In genomic region chr10:2925631-2926030, GRCh38 we compare ENCODE assay signal across 10 cellular contexts.
DNase-seq lines count a peak whose midpoint lies in the region; ATAC-seq, FAIRE-seq and TF ChIP-seq lines count a peak whose summit lies in the region.
"Had no signal": no experiment of that assay in that cellular context is flagged by ENCODE, and none has a peak within 500 bp of the region (broad histone marks: within the 10 kb centered on the region; RNA-seq: fewer than 3 reads in every experiment).

No MANE protein-coding gene starts in this region.

- H3K4me1 Mint-ChIP-seq in T-helper 2 cell treated with Interferon-gamma antibody and Interleukin-4, amounts not matched to agents 5 μg/mL and 100 μg/mL, for 36 hours (ENCODE audit: low read depth): peaks cover 10% of the 10 kb centered on the region

- H3K27ac Mint-ChIP-seq in T-helper 2 cell treated with Interferon-gamma antibody and Interleukin-4, amounts not matched to agents 5 μg/mL and 100 μg/mL, for 36 hours: no peak overlapping the region

- H3K27me3 ChIP-seq in colonic mucosa: no peaks in the 10 kb centered on the region
- H3K27me3 ChIP-seq in pancreas: peaks cover 0 to 6% (median 0%) of the 10 kb centered on the region in 4 donors

- H3K9me3 ChIP-seq in colonic mucosa: no peaks in the 10 kb centered on the region
- H3K9me3 ChIP-seq in pancreas: no peaks in the 10 kb centered on the region

- DNase-seq in EL (peak; percentile 30), NCI-H1092 treated with DMSO at 0.1 percent for 48 hours (lab: John Stamatoyannopoulos, UW) (peak; percentile 21), colonic mucosa (peak; percentile 53), pancreas (peak; percentile 37 to 77 (median 55)), HEK293T (ENCODE audit: extremely low spot score) (no peak), SKM-1 (lab: John Stamatoyannopoulos, UW; ENCODE audit: unreplicated experiment) (no peak)
- no peak for DNase-seq in activated CD4-positive, alpha-beta T cell treated with anti-CD3 and anti-CD28 coated beads for 4 hours
- DNase-seq in T-helper 2 cell treated with Interferon-gamma antibody and Interleukin-4, amounts not matched to agents 5 μg/mL and 100 μg/mL, for 36 hours (ENCODE audit: low spot score): no peak
- DNase-seq: activated effector memory CD4-positive, alpha-beta T cell treated with anti-CD3 and anti-CD28 coated beads, Interleukin-2, amount 50 U/mL, for 16 hours had no signal

- intact Hi-C loops in colonic mucosa (cut with DNase I): loop anchor here (5.0 kb wide), 1 partner anchor 57 kb away; no protein-coding TSS in a partner anchor
- intact Hi-C loops in pancreas (cut with DNase I): loop anchor here in 2 of 3 donors (5.0 to 10.0 kb wide), 2 partner anchors 119 to 122 kb away; no protein-coding TSS in a partner anchor

- POLR2A ChIA-PET in HEK293T (lab: Yijun Ruan, JAX): no interaction called here

- CTCF ChIA-PET in HEK293T (lab: Yijun Ruan, JAX): interaction anchor here (0.7 to 1.2 kb wide), 4 partner anchors 43 to 260 kb away, joined by 3 read pairs; no protein-coding TSS in a partner anchor

- no peak for TF ChIP-seq CTCF in colonic mucosa (IDR thresholded peaks at IDR 0.05)
- TF ChIP-seq CTCF in pancreas (IDR thresholded peaks at IDR 0.05): no peak

- no peaks in the 10 kb centered on the region for H3K36me3 Mint-ChIP-seq in T-helper 2 cell treated with Interferon-gamma antibody and Interleukin-4, amounts not matched to agents 5 μg/mL and 100 μg/mL, for 36 hours (ENCODE audit: low read depth)

- H3K9me3 Mint-ChIP-seq in T-helper 2 cell treated with Interferon-gamma antibody and Interleukin-4, amounts not matched to agents 5 μg/mL and 100 μg/mL, for 36 hours: no peaks in the 10 kb centered on the region

- 32 to 40% methylated on average over 7 of the region's 7 CpGs for WGBS in pancreas, 2 donors

- peak; percentile 46 to 84 (median 77) for ATAC-seq in pancreas
- ATAC-seq: Panc1 had no signal

- H3K4me1 ChIP-seq in colonic mucosa: no peaks in the 10 kb centered on the region
- H3K4me1 ChIP-seq in pancreas: no peaks in the 10 kb centered on the region

- no peak overlapping the region for H3K9ac ChIP-seq in colonic mucosa (ENCODE audit: low read depth in 2 of 2, low read length in 2 of 2)

- no peak overlapping the region for H3K27ac ChIP-seq in colonic mucosa
- no peak overlapping the region for H3K27ac ChIP-seq in pancreas

- H3K4me3 ChIP-seq in colonic mucosa (no peak overlapping the region), pancreas (no peak overlapping the region)

- H3K36me3 ChIP-seq in colonic mucosa (no peaks in the 10 kb centered on the region), pancreas (no peaks in the 10 kb centered on the region)

- H3K27me3 Mint-ChIP-seq in T-helper 2 cell treated with Interferon-gamma antibody and Interleukin-4, amounts not matched to agents 5 μg/mL and 100 μg/mL, for 36 hours (ENCODE audit: low read depth): peaks cover 26% of the 10 kb centered on the region

- H3K4me3 Mint-ChIP-seq in T-helper 2 cell treated with Interferon-gamma antibody and Interleukin-4, amounts not matched to agents 5 μg/mL and 100 μg/mL, for 36 hours: no peak overlapping the region

- no peak for FAIRE-seq in pancreas (lab: Jason Lieb, UNC)

TF ChIP-seq in HEK293T, 16 proteins besides CTCF, POLR2A, EP300 and RAD21:
- no peak for TF ChIP-seq FOXM1 (IDR thresholded peaks at IDR 0.05; ENCODE audit: borderline replicate concordance)
- TF ChIP-seq HDGF (IDR thresholded peaks at IDR 0.05; ENCODE audit: borderline replicate concordance): no peak
- no peak for TF ChIP-seq NFRKB (IDR thresholded peaks at IDR 0.05)
- no peak for TF ChIP-seq L3MBTL2 (conservative IDR thresholded peaks at IDR 0.05)
- TF ChIP-seq FOXA1 (IDR thresholded peaks at IDR 0.05): no peak
- TF ChIP-seq SUZ12 (IDR thresholded peaks at IDR 0.05): no peak
- TF ChIP-seq LEF1 (IDR thresholded peaks at IDR 0.05; ENCODE audit: borderline replicate concordance): no peak
- no peak for TF ChIP-seq ZNF384 (IDR thresholded peaks at IDR 0.05)
- no peak for TF ChIP-seq SP1 (IDR thresholded peaks at IDR 0.05)
- TF ChIP-seq ARNT (IDR thresholded peaks at IDR 0.05): no peak
- TF ChIP-seq ELF4 (IDR thresholded peaks at IDR 0.05): no peak
- TF ChIP-seq FOXK2 (IDR thresholded peaks at IDR 0.05): no peak

Comparison
In these comparisons a context has a peak if more than half of its experiments do, and no peak if none do; other contexts are left out.
1. DNase-seq: peak in EL (single experiment), NCI-H1092 treated with DMSO at 0.1 percent for 48 hours (single experiment), colonic mucosa (single experiment) and pancreas (6 of 6); none in activated CD4-positive, alpha-beta T cell treated with anti-CD3 and anti-CD28 coated beads for 4 hours (0 of 2), T-helper 2 cell treated with Interferon-gamma antibody and Interleukin-4, amounts not matched to agents 5 μg/mL and 100 μg/mL, for 36 hours (single experiment), HEK293T (single experiment) and SKM-1 (single experiment).